Comparison of ENCODE assay signal across 1 cellular context in genomic region chr10:36000754-36001153, GRCh38.
A peak's percentile ranks its signal among the peaks of the same experiment; 100 is the strongest.
TF ChIP-seq lines count a peak whose summit lies in the region.

No MANE protein-coding gene starts in this region.

TF ChIP-seq in HepG2, 621 proteins besides CTCF, POLR2A, EP300 and RAD21:
- TF ChIP-seq STAG1 (CRISPR knock-in tag; IDR thresholded peaks at IDR 0.05) = peak; percentile 25; the same call in 1 of the 2 replicates
